Comparison of ENCODE assay signal across 27 cellular contexts in the genomic region with DNA sequence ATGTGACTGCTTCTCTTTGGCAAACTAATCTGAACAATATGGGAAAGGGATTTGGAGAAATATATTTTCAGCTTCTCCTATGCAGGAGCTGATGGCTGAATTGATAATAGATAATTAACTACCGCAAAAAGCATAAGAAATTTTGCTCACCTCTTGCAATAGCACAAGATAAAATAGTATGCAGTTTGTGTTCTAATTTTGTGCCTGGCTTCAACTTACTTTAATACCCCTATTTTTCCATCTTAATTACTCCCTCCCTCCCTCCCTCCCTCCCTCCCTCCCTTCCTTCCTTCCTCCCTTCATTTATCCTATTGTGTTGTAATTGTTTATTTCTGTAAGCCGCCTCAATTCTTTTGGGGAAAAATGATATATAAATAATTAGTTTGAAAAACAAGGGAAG.
"Had no signal": no experiment of that assay in that cellular context is flagged by ENCODE, and none has a peak within 500 bp of the region (broad histone marks: within the 10 kb centered on the region; RNA-seq: fewer than 3 reads in every experiment).

No MANE protein-coding gene starts in this region.

- H3K27me3 ChIP-seq: stomach, suprapubic skin, testis, thyroid gland, tibial artery, tibial nerve, transverse colon, upper lobe of left lung, upper lobe of right lung, uterus, vagina had no signal

- H3K4me3 ChIP-seq: stomach, suprapubic skin, testis, thoracic aorta, thyroid gland, tibial artery, tibial nerve, transverse colon, upper lobe of left lung, upper lobe of right lung, uterus, vagina had no signal

- FAIRE-seq: urothelium cell line had no signal

- H3K4me1 ChIP-seq: stomach, suprapubic skin, testis, thyroid gland, tibial artery, tibial nerve, transverse colon, upper lobe of left lung, upper lobe of right lung, uterus, vagina had no signal

- H3K27ac ChIP-seq: stomach, suprapubic skin, testis, thoracic aorta, thyroid gland, tibial artery, tibial nerve, transverse colon, upper lobe of left lung, upper lobe of right lung, uterus, vagina had no signal

- ATAC-seq: stimulated activated effector memory CD8-positive, alpha-beta T cell treated with anti-CD3 and anti-CD28 coated beads, Interleukin-12 subunit alpha, Interleukin-12 subunit beta, amount 100 ng/mL, for 72 hours; stimulated activated memory B cell treated with anti-CD40 and anti-IgM and Interleukin-4, amounts not matched to agents 10 μg/mL and 1 μg/mL and 100 μg/mL, for 72 hours; stimulated activated naive B cell treated with anti-CD40 and anti-IgM and Interleukin-4, amounts not matched to agents 10 μg/mL and 1 μg/mL and 100 μg/mL, for 72 hours; stimulated activated naive CD8-positive, alpha-beta T cell treated with anti-CD3 and anti-CD28 coated beads, Interleukin-15, amount 100 ng/mL, for 72 hours; stimulated activated naive CD8-positive, alpha-beta T cell treated with anti-CD3 and anti-CD28 coated beads, Interleukin-15, Interleukin-2, amounts not matched to agents 100 U/mL and 50 U/mL, for 24 hours; upper lobe of right lung had no signal

- H3K36me3 ChIP-seq: stomach, suprapubic skin, thoracic aorta, thyroid gland, tibial artery, tibial nerve, transverse colon, upper lobe of left lung, upper lobe of right lung, uterus, vagina had no signal

- H3K9me3 ChIP-seq: stomach, suprapubic skin, testis, thoracic aorta, thyroid gland, tibial artery, tibial nerve, transverse colon, upper lobe of left lung, upper lobe of right lung, uterus, vagina had no signal

- DNase-seq: stimulated activated CD4-positive, alpha-beta T cell treated with anti-CD3 and anti-CD28 coated beads, Interleukin-2, amount 100 ng/mL, for 48 hours; stimulated activated CD4-positive, alpha-beta T cell treated with anti-CD3 and anti-CD28 coated beads, Interleukin-4, amount 100 ng/mL, for 1 hour; stimulated activated CD4-positive, alpha-beta T cell treated with anti-CD3 and anti-CD28 coated beads, Interleukin-4, amount 100 ng/mL, for 24 hours; stimulated activated CD4-positive, alpha-beta T cell treated with anti-CD3 and anti-CD28 coated beads, Interleukin-4, amount 100 ng/mL, for 4 hours; stimulated activated CD8-positive, alpha-beta memory T cell treated with anti-CD3 and anti-CD28 coated beads, Interleukin-4, amount 100 ng/mL, for 48 hours; stimulated activated naive B cell treated with anti-CD40 and anti-IgM and Interleukin-4, amounts not matched to agents 10 μg/mL and 1 μg/mL and 100 μg/mL, for 72 hours; stimulated activated naive CD4-positive, alpha-beta T cell; stimulated activated naive CD4-positive, alpha-beta T cell treated with Interleukin-2 at 50 U/mL for 16 hours; stimulated activated naive CD8-positive, alpha-beta T cell treated with anti-CD3 and anti-CD28 coated beads, Interleukin-15, amount 100 ng/mL, for 72 hours; stimulated activated naive CD8-positive, alpha-beta T cell treated with anti-CD3 and anti-CD28 coated beads, Interleukin-15, Interleukin-2, amounts not matched to agents 100 U/mL and 50 U/mL, for 24 hours; stomach; substantia nigra; testis; thyroid gland; tibial artery; transverse colon; trophoblast cell; upper lobe of left lung; upper lobe of right lung; uterus had no signal
